In the genomic region with DNA sequence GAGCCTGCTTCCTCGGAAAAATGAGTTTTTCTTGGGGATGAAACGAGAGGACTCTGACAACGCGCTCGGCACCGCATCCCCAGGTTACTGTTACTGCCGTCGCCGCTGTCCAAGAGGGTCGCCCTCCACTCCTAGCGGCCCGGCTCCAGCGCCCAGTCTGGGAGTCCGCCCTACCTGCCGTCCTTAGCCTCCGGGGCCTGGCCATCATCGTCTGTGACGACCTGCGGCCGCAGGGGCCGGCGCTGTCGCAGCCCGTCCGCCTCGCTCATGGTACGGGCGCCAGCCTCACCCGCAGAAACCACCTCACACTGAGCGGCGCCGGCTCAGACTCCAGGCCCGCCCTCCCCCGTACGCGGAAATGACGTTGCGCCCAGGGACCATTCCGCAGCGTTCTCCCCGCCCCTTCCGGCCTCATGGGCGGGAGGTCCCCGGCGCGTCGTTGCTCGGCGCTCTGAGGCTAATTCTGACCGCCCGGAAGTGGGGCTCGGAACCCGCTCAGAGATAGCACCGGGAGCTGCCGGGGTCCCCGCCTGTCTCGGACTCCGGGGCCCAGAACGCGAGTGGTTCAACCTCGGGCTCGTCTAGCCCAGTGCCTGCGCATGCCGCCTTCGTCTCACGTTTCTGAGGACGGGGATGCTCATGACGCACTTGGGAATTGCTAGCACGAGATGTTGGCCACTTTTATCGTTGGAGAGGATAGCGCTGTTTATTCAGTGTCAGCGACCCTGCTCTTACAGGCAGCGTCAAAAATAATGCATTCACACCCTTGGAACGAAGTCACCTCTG, we compare ENCODE assay signal across 8 cellular contexts. TPM values are rescaled to one million over a fixed set of nuclear protein-coding genes. Genes with fewer than 3 reads are reported as not detected.
A peak's percentile ranks its signal among the peaks of the same experiment; 100 is the strongest.
DNase-seq lines count a peak whose midpoint lies in the region; ATAC-seq and TF ChIP-seq lines count a peak whose summit lies in the region.

Gene APMAP (minus strand): TSS at position 332 of the 786 bp plus-strand sequence. CDS start 63 bp downstream, at position 269.

- ATAC-seq in GM19328 (IDR thresholded peaks at IDR 0.05; ENCODE audit: unreplicated experiment) (peak; percentile 96), HG03469 (IDR thresholded peaks at IDR 0.05; ENCODE audit: unreplicated experiment) (peak; percentile 88), left lung (peak; percentile 97)

- no peaks in the 10 kb centered on the region for H3K27me3 ChIP-seq in left lung

- peak within 1 kb of the TSS; percentile 92 for H3K27ac ChIP-seq in C4-2B
- peak within 1 kb of the TSS; percentile 93 to 96 for H3K27ac ChIP-seq in left lung

- H3K4me3 Mint-ChIP-seq in dendritic cell treated with granulocyte-macrophage colony-stimulating factor and Interleukin-4, amounts not matched to agents 40 ng/mL and 50 ng/mL, for 4 days, result peak within 1 kb of the TSS; percentile 98

- peak; percentile 98 for DNase-seq in NCI-H69 (lab: John Stamatoyannopoulos, UW)
- DNase-seq in activated CD4-positive, alpha-beta T cell treated with anti-CD3 and anti-CD28 coated beads, Interleukin-2, amount 50 U/mL, for 24 hours (ENCODE audit: low read depth in 1 of 2, low spot score in 1 of 2), result peak; percentile 95
- DNase-seq in left lung, result peak; percentile 96 to 99
- DNase-seq in stimulated activated CD4-positive, alpha-beta T cell treated with anti-CD3 and anti-CD28 coated beads, Interleukin-2, amount 100 ng/mL, for 48 hours, result peak; percentile 94 to 96

- peaks cover 11 to 65% of the 10 kb centered on the region in 2 donors for H3K4me1 ChIP-seq in left lung

- peak within 1 kb of the TSS; percentile 89 to 95 for H3K4me3 ChIP-seq in left lung

- H3K9me3 Mint-ChIP-seq in dendritic cell treated with granulocyte-macrophage colony-stimulating factor and Interleukin-4, amounts not matched to agents 40 ng/mL and 50 ng/mL, for 4 days, result no peaks in the 10 kb centered on the region

- no peak for TF ChIP-seq CTCF in C4-2B (conservative IDR thresholded peaks at IDR 0.05)
- no peak for TF ChIP-seq CTCF in left lung (IDR thresholded peaks at IDR 0.05)

- peaks cover 44% of the 10 kb centered on the region for H3K36me3 Mint-ChIP-seq in dendritic cell treated with granulocyte-macrophage colony-stimulating factor and Interleukin-4, amounts not matched to agents 40 ng/mL and 50 ng/mL, for 4 days (ENCODE audit: low read depth)

- H3K9me3 ChIP-seq in left lung, result no peaks in the 10 kb centered on the region

- peaks cover 64% of the 10 kb centered on the region for H3K4me1 Mint-ChIP-seq in dendritic cell treated with granulocyte-macrophage colony-stimulating factor and Interleukin-4, amounts not matched to agents 40 ng/mL and 50 ng/mL, for 4 days (ENCODE audit: low read depth)

- intact Hi-C loops in dendritic cell treated with granulocyte-macrophage colony-stimulating factor and Interleukin-4, amounts not matched to agents 40 ng/mL and 50 ng/mL, for 4 days (cut with micrococcal nuclease), result loop anchor here (2.0 to 10.0 kb wide), 6 partner anchors 40 to 705 kb away; partner anchors contain the start of genes ENTPD6, NANP and ZNF337
- intact Hi-C loops in left lung (cut with DNase I), result loop anchor here in 1 of 2 donors (10.0 kb wide), 1 partner anchor 182 kb away; no protein-coding TSS in a partner anchor

- H3K27ac Mint-ChIP-seq in dendritic cell treated with granulocyte-macrophage colony-stimulating factor and Interleukin-4, amounts not matched to agents 40 ng/mL and 50 ng/mL, for 4 days, result peak within 1 kb of the TSS; percentile 95

- peaks cover 3% of the 10 kb centered on the region for H3K27me3 Mint-ChIP-seq in dendritic cell treated with granulocyte-macrophage colony-stimulating factor and Interleukin-4, amounts not matched to agents 40 ng/mL and 50 ng/mL, for 4 days

- H3K36me3 ChIP-seq in left lung, result no peaks in the 10 kb centered on the region

RNA-seq across cellular contexts. Expression of gene APMAP, which starts in this region (rescaled TPM):
- 10 to 100 TPM; 82.5 to 83.6 TPM for total RNA-seq in left lung

Comparison
In these comparisons a context has a peak if more than half of its experiments do, and no peak if none do; other contexts are left out.
1. Peak in every context shown above with its lines: DNase-seq, ATAC-seq, H3K4me3 ChIP-seq and H3K27ac ChIP-seq.